13 cellular contexts compared by ENCODE assay signal in genomic region chr2:52934920-52935640, GRCh38.
DNase-seq lines count a peak whose midpoint lies in the region; ATAC-seq, FAIRE-seq and TF ChIP-seq lines count a peak whose summit lies in the region.
"Had no signal": no experiment of that assay in that cellular context is flagged by ENCODE, and none has a peak within 500 bp of the region (broad histone marks: within the 10 kb centered on the region; RNA-seq: fewer than 3 reads in every experiment).

No MANE protein-coding gene starts in this region.

- no peak for TF ChIP-seq CTCF in Calu3 (IDR thresholded peaks at IDR 0.05; ENCODE audit: unreplicated experiment)
- no peak for TF ChIP-seq CTCF in astrocyte (IDR thresholded peaks at IDR 0.05; ENCODE audit: insufficient read depth, low read depth, low read length)
- TF ChIP-seq CTCF in D721Med (IDR thresholded peaks at IDR 0.05; ENCODE audit: insufficient read depth, missing control alignments): no peak
- TF ChIP-seq CTCF in left lung (IDR thresholded peaks at IDR 0.05): no peak

- no peaks in the 10 kb centered on the region for H3K79me2 ChIP-seq in astrocyte (ENCODE audit: insufficient read depth, low read length)
- no peaks in the 10 kb centered on the region for H3K79me2 ChIP-seq in GM23248 (ENCODE audit: insufficient read depth)

- H3K4me3 ChIP-seq in astrocyte (ENCODE audit: insufficient read depth, low read depth, low read length) (no peak overlapping the region), GM23248 (no peak overlapping the region), left lung (no peak overlapping the region)
- H3K4me3 ChIP-seq: lung had no signal

- H3K9ac ChIP-seq in astrocyte (ENCODE audit: low read length): no peak overlapping the region
- no peak overlapping the region for H3K9ac ChIP-seq in GM23248

- 28 to 31% methylated on average over 3 of the region's 3 CpGs for WGBS in GM23248 (ENCODE audit: low coverage in 1 of 2, low lambda C conversion rate in 2 of 2, missing lambda C conversion rate in 2 of 2), 2 experiments

- FAIRE-seq in astrocyte (lab: Jason Lieb, UNC): no peak
- no peak for FAIRE-seq in D721Med (lab: Jason Lieb, UNC)

- H3K4me1 Mint-ChIP-seq in Calu3 (ENCODE audit: low read depth, unreplicated experiment): peaks cover 41% of the 10 kb centered on the region
- H3K4me1 Mint-ChIP-seq in astrocyte (ENCODE audit: low read depth, unreplicated experiment): peaks cover 12% of the 10 kb centered on the region
- H3K4me1 Mint-ChIP-seq in effector memory CD8-positive, alpha-beta T cell (ENCODE audit: low read depth in 2 of 2): peaks cover 0 to 2% of the 10 kb centered on the region in 2 donors

- H3K36me3 Mint-ChIP-seq in Calu3 (ENCODE audit: insufficient read depth, unreplicated experiment) (peaks cover 19% of the 10 kb centered on the region), astrocyte (ENCODE audit: low read depth, unreplicated experiment) (no peaks in the 10 kb centered on the region)
- no peaks in the 10 kb centered on the region for H3K36me3 Mint-ChIP-seq in effector memory CD8-positive, alpha-beta T cell (ENCODE audit: insufficient read depth)

- H3K36me3 ChIP-seq in astrocyte (ENCODE audit: insufficient read depth, low read length): no peaks in the 10 kb centered on the region
- H3K36me3 ChIP-seq in GM23248 (ENCODE audit: low read depth): no peaks in the 10 kb centered on the region
- no peaks in the 10 kb centered on the region for H3K36me3 ChIP-seq in left lung

- ATAC-seq in GM21360 (IDR thresholded peaks at IDR 0.05; ENCODE audit: unreplicated experiment) (peak; percentile 14), HG03097 (IDR thresholded peaks at IDR 0.05; ENCODE audit: low FRiP score, unreplicated experiment) (peak; percentile 23), left lung (no peak)
- ATAC-seq in effector memory CD8-positive, alpha-beta T cell (replicated peaks): no peak

- in situ Hi-C loops in GM23248 (cut with MboI): no loop called here

- H3K27ac ChIP-seq in astrocyte (ENCODE audit: low read depth, low read length) (peak overlapping the region; percentile 73), GM23248 (no peak overlapping the region), left lung (no peak overlapping the region)

- H3K27me3 Mint-ChIP-seq in Calu3 (ENCODE audit: unreplicated experiment) (no peaks in the 10 kb centered on the region), astrocyte (ENCODE audit: low read depth, unreplicated experiment) (no peaks in the 10 kb centered on the region)
- H3K27me3 Mint-ChIP-seq in effector memory CD8-positive, alpha-beta T cell: no peaks in the 10 kb centered on the region

- intact Hi-C loops in Calu3 (cut with micrococcal nuclease; ENCODE audit: unreplicated experiment) (loop anchor here (1.0 to 10.0 kb wide), 5 partner anchors 31 to 267 kb away; no protein-coding TSS in a partner anchor), left lung (cut with DNase I) (no loop called here)

- TSS peak; percentile 99 for BruUV-seq in Calu3 (replicated peaks; lab: Mats Ljungman, UMichigan)

- DNase-seq in Calu3 (no peak), astrocyte (ENCODE audit: low read depth) (no peak), D721Med (ENCODE audit: insufficient read length, low spot score) (no peak), GM23248 (no peak), left lung (no peak)
- no peak for DNase-seq in effector memory CD8-positive, alpha-beta T cell
- DNase-seq: glutamatergic neuron; NCI-H1930; occipital lobe; stimulated activated naive CD4-positive, alpha-beta T cell had no signal

- peak overlapping the region; percentile 58 for H3K4me3 Mint-ChIP-seq in Calu3 (ENCODE audit: low read depth, unreplicated experiment)
- H3K4me3 Mint-ChIP-seq in astrocyte (ENCODE audit: unreplicated experiment): no peak overlapping the region
- peak overlapping the region in 1 of 2 donors; percentile 50 for H3K4me3 Mint-ChIP-seq in effector memory CD8-positive, alpha-beta T cell

- H3K27me3 ChIP-seq in astrocyte (ENCODE audit: insufficient read depth, low read length) (no peaks in the 10 kb centered on the region), GM23248 (replicated peaks; ENCODE audit: insufficient read depth) (no peaks in the 10 kb centered on the region), left lung (no peaks in the 10 kb centered on the region)

- H2AFZ ChIP-seq in astrocyte (ENCODE audit: low read depth, low read length) (no peak overlapping the region), GM23248 (no peak overlapping the region)

- CTCF ChIA-PET in Calu3 (lab: Charles Lee): interaction anchor here (1.7 kb wide), 1 partner anchor 124 kb away, joined by 5 read pairs; no protein-coding TSS in a partner anchor

- peaks cover 11% of the 10 kb centered on the region for H3K4me1 ChIP-seq in astrocyte (ENCODE audit: insufficient read depth, low read length)
- no peaks in the 10 kb centered on the region for H3K4me1 ChIP-seq in GM23248 (ENCODE audit: insufficient read depth)
- H3K4me1 ChIP-seq in left lung: no peaks in the 10 kb centered on the region

- H4K20me1 ChIP-seq in astrocyte (ENCODE audit: insufficient read depth, low read length): no peaks in the 10 kb centered on the region
- H4K20me1 ChIP-seq in GM23248 (ENCODE audit: insufficient read depth): no peaks in the 10 kb centered on the region

- H3K4me2 ChIP-seq in astrocyte (ENCODE audit: low read length) (peak overlapping the region; percentile 68), GM23248 (ENCODE audit: unreplicated experiment) (no peak overlapping the region)

- no peaks in the 10 kb centered on the region for H3F3A ChIP-seq in GM23248 (ENCODE audit: insufficient read depth)

- peaks cover 9% of the 10 kb centered on the region for H3K9me3 Mint-ChIP-seq in Calu3 (ENCODE audit: low read depth, unreplicated experiment)
- H3K9me3 Mint-ChIP-seq in astrocyte (ENCODE audit: unreplicated experiment): peaks cover 4% of the 10 kb centered on the region
- peaks cover 8 to 9% of the 10 kb centered on the region in 2 donors for H3K9me3 Mint-ChIP-seq in effector memory CD8-positive, alpha-beta T cell

- H3K9me2 ChIP-seq in GM23248 (ENCODE audit: insufficient read depth): no peaks in the 10 kb centered on the region

- H3K27ac Mint-ChIP-seq in Calu3 (ENCODE audit: unreplicated experiment) (peak overlapping the region; percentile 100), astrocyte (ENCODE audit: unreplicated experiment) (no peak overlapping the region)
- H3K27ac Mint-ChIP-seq in effector memory CD8-positive, alpha-beta T cell: no peak overlapping the region

- H3K9me3 ChIP-seq in astrocyte (ENCODE audit: insufficient read depth, low read depth, low read length) (no peaks in the 10 kb centered on the region), GM23248 (ENCODE audit: low read depth) (no peaks in the 10 kb centered on the region), left lung (peaks cover 0 to 5% of the 10 kb centered on the region in 2 donors)

Comparison
In these comparisons a context has a peak if more than half of its experiments do, and no peak if none do; other contexts are left out.
1. ATAC-seq: peak in GM21360 (single experiment) and HG03097 (single experiment); none in left lung (single experiment) and effector memory CD8-positive, alpha-beta T cell (single experiment).